Comparison of ENCODE assay signal across 2 cellular contexts in genomic region chr3:195221015-195221853, GRCh38.
TF ChIP-seq lines count a peak whose summit lies in the region.

No MANE protein-coding gene starts in this region.

TF ChIP-seq in A549, 52 proteins besides CTCF, POLR2A, EP300 and RAD21 (continued from another document):
- no peak for TF ChIP-seq HOXB13 (CRISPR knock-in tag; IDR thresholded peaks at IDR 0.05; ENCODE audit: low read depth)
TF ChIP-seq in A549: peak in this region for 1.

TF ChIP-seq in IMR-90, 13 proteins besides CTCF, POLR2A, EP300 and RAD21:
- TF ChIP-seq USF2 (IDR thresholded peaks at IDR 0.05; ENCODE audit: low read depth, low read length) (peak; percentile 48; the same call in 1 of the 2 replicates), MAFK (IDR thresholded peaks at IDR 0.05; ENCODE audit: low read depth, low read length) (peak; percentile 81), NFE2L2 (IDR thresholded peaks at IDR 0.05; ENCODE audit: low read depth, low read length) (no peak), CHD1 (IDR thresholded peaks at IDR 0.05; ENCODE audit: low read depth, low read length) (no peak), MXI1 (IDR thresholded peaks at IDR 0.05; ENCODE audit: borderline replicate concordance, low read depth, low read length) (no peak)
- TF ChIP-seq, protein P1, sequence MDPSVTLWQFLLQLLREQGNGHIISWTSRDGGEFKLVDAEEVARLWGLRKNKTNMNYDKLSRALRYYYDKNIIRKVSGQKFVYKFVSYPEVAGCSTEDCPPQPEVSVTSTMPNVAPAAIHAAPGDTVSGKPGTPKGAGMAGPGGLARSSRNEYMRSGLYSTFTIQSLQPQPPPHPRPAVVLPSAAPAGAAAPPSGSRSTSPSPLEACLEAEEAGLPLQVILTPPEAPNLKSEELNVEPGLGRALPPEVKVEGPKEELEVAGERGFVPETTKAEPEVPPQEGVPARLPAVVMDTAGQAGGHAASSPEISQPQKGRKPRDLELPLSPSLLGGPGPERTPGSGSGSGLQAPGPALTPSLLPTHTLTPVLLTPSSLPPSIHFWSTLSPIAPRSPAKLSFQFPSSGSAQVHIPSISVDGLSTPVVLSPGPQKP (IDR thresholded peaks at IDR 0.05; ENCODE audit: borderline replicate concordance, low read depth, low read length), result no peak
